Comparison of ENCODE assay signal across 8 cellular contexts in the genomic region with DNA sequence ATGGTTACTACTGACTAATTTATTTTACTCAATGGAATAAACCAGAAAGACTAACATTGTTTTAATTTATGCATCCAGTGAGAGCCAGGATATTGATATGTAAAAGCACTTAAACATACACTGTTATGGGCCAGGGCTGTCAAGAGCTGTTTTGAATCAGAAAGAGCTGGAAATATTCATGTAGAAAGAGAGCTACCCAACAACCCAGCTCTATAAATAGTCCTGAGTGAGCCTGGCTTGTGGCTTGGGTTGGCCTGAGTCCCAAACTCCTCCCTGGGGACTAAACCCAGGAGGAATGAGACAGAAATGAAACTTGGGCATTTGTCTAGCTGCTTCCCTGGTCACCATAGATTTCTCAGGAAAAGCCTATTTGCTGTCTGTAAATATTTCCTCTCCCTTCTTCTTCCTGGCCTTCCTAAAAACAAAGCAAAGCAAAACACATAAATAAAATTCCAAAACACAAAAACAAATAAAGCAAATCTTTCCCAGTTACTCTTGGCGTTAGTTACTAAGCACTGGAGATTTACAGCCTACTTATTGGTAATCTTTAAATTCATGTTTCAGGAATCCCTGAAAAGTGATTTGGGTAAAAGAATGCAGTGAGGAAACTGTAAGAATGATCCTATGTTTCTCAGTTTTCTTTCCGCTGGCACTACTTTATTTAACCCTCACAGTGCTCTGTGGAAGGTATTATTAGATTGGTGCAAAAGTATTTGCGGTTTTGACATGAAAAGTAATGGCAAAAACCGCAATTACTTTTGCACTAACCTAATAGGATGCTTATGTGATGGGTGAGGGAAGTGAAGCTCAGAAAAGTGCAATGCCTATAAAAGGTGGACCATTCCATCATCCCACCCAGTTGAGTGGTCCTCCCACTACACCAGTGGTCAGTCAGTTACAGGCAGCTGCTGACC.
A peak's percentile ranks its signal among the peaks of the same experiment; 100 is the strongest.
DNase-seq lines count a peak whose midpoint lies in the region; ATAC-seq and TF ChIP-seq lines count a peak whose summit lies in the region.

No MANE protein-coding gene starts in this region.

- POLR2A ChIA-PET in GM10248 (lab: Yijun Ruan, JAX): no interaction called here

- H2AFZ ChIP-seq in mammary epithelial cell (ENCODE audit: low read depth, low read length): peak overlapping the region; percentile 22

- no peaks in the 10 kb centered on the region for H3K36me3 ChIP-seq in mammary epithelial cell (ENCODE audit: insufficient read depth, low read length)
- H3K36me3 ChIP-seq in left lung: no peaks in the 10 kb centered on the region

- no peak overlapping the region for H3K9ac ChIP-seq in mammary epithelial cell (ENCODE audit: insufficient read depth, low read length)

- ATAC-seq in left lung (peak; percentile 90), HG03520 (IDR thresholded peaks at IDR 0.05; ENCODE audit: unreplicated experiment) (no peak)

- H3K9me3 ChIP-seq in mammary epithelial cell (replicated peaks; ENCODE audit: insufficient read depth, low read length) (peaks cover 2% of the 10 kb centered on the region), left lung (peaks cover 0 to 25% of the 10 kb centered on the region in 2 donors)

- H3K4me2 ChIP-seq in mammary epithelial cell (ENCODE audit: insufficient read depth, low read depth, low read length): peak overlapping the region; percentile 13

- DNase-seq in AG20443 (ENCODE audit: low spot score) (peak; percentile 78), NCI-H1436 (lab: John Stamatoyannopoulos, UW) (peak; percentile 72), mammary epithelial cell (peak; percentile 57), left lung (peak in 1 of 2 donors; percentile 81), GM10248 (ENCODE audit: extremely low spot score) (no peak)
- no peak for DNase-seq in activated CD4-positive, alpha-beta T cell treated with anti-CD3 and anti-CD28 coated beads for 48 hours
- no peak for DNase-seq in effector CD8-positive, alpha-beta T cell (lab: John Stamatoyannopoulos, UW)

- H3K4me1 ChIP-seq in mammary epithelial cell (ENCODE audit: insufficient read depth, low read length) (no peaks in the 10 kb centered on the region), left lung (peaks cover 0 to 6% of the 10 kb centered on the region in 2 donors)

- H3K27ac ChIP-seq in mammary epithelial cell (ENCODE audit: insufficient read depth, low read depth, low read length) (no peak overlapping the region), left lung (peak overlapping the region in 1 of 2 donors; percentile 60)

- no peaks in the 10 kb centered on the region for H3K79me2 ChIP-seq in mammary epithelial cell (ENCODE audit: insufficient read depth, low read length)

- TF ChIP-seq CTCF in mammary epithelial cell (conservative IDR thresholded peaks at IDR 0.05 in 1 of 2, IDR thresholded peaks at IDR 0.05 in 1 of 2; ENCODE audit: extremely low read depth in 1 of 2, insufficient read depth in 1 of 2, low read depth in 1 of 2, low read length in 2 of 2): no peak
- no peak for TF ChIP-seq CTCF in left lung (IDR thresholded peaks at IDR 0.05)
- TF ChIP-seq CTCF in GM10248 (IDR thresholded peaks at IDR 0.05; ENCODE audit: control extremely low read depth, extremely low read depth, low read depth, missing control alignments): no peak

- H3K27me3 ChIP-seq in mammary epithelial cell (ENCODE audit: insufficient read depth, low read length) (no peaks in the 10 kb centered on the region), left lung (no peaks in the 10 kb centered on the region)

- WGBS in mammary epithelial cell (ENCODE audit: low coverage, missing lambda C conversion rate): 87% methylated on average over 4 of the region's 4 CpGs

- intact Hi-C loops in mammary epithelial cell (cut with micrococcal nuclease) (loop anchor here (5.0 kb wide), 1 partner anchor 91 kb away; no protein-coding TSS in a partner anchor), left lung (cut with DNase I) (no loop called here)

- dilution Hi-C loops in mammary epithelial cell (cut with HindIII; ENCODE audit: low sequenced_read_pairs): no loop called here

- in situ Hi-C loops in mammary epithelial cell (cut with MboI; ENCODE audit: low sequenced_read_pairs in 2 of 2): no loop called here

- BruUV-seq in mammary epithelial cell (replicated peaks; lab: Mats Ljungman, UMichigan): no TSS peak

- CTCF ChIA-PET in mammary epithelial cell (lab: Charles Lee; ENCODE audit: low non-redundant PET) (no interaction called here), GM10248 (lab: Yijun Ruan, JAX) (no interaction called here)

- H4K20me1 ChIP-seq in mammary epithelial cell (ENCODE audit: insufficient read depth, low read length): no peaks in the 10 kb centered on the region

- H3K4me3 ChIP-seq in mammary epithelial cell (replicated peaks in 1 of 3; ENCODE audit: insufficient read depth in 1 of 3, low read depth in 2 of 3, low read length in 3 of 3) (no peak overlapping the region), left lung (no peak overlapping the region)

Comparison
In these comparisons a context has a peak if more than half of its experiments do, and no peak if none do; other contexts are left out.
1. DNase-seq: peak in AG20443 (single experiment), NCI-H1436 (single experiment) and mammary epithelial cell (single experiment); none in activated CD4-positive, alpha-beta T cell treated with anti-CD3 and anti-CD28 coated beads for 48 hours (single experiment), effector CD8-positive, alpha-beta T cell (single experiment) and GM10248 (single experiment).